8 cellular contexts compared by ENCODE assay signal in the genomic region with DNA sequence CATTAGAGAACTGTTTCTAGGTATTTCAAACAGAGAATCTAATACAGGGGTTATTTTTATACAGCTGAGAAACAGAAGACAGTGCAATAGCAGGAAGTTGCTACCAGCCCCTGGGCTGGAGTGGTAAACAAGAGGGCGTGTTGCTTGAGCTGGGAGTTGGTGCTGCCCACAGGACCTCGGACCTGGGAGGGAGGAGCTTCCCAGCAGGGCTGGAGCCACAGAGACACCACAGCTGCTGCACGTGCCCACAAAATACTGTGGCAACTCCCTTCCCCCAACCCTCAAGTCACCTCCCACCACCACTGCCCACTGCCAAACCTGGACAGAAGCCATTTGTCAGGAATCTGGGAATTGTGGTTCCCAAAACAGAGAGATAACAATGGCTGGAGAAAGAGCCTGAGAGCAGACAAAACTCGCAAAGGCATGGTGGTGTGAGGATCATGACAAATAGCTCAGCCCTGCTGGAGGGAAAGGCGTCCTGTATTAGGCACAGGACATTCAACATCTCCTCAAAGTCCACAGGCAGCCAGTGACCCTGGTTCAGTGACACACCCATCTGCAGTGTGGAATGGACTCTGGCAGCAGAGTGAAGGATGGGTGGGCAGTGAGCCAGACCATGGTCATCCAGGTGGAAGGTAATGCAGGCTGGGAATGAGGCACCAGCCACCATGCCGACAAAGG. TPM values are rescaled to one million over a fixed set of nuclear protein-coding genes. Genes with fewer than 3 reads are reported as not detected.
A peak's percentile ranks its signal among the peaks of the same experiment; 100 is the strongest.
DNase-seq lines count a peak whose midpoint lies in the region; ATAC-seq and TF ChIP-seq lines count a peak whose summit lies in the region.

No MANE protein-coding gene starts in this region.

- peak; percentile 45 for ATAC-seq in activated naive CD8-positive, alpha-beta T cell treated with anti-CD3 and anti-CD28 coated beads, Interleukin-2, amount 10 ng/mL, durations not matched to agents 7 days and 5 days (ENCODE audit: low read depth)
- ATAC-seq in psoas muscle: no peak

- peaks cover 0 to 3% (median 0%) of the 10 kb centered on the region in 3 donors for H3K27me3 ChIP-seq in psoas muscle (ENCODE audit: insufficient read depth in 3 of 3, low read length in 2 of 3)

- no peaks in the 10 kb centered on the region for H3K9me3 ChIP-seq in psoas muscle

- intact Hi-C loops in psoas muscle (cut with DNase I): loop anchor here in 1 of 2 donors (5.0 kb wide), 1 partner anchor 195 kb away; no protein-coding TSS in a partner anchor

- H3K9me3 Mint-ChIP-seq in activated naive CD8-positive, alpha-beta T cell treated with anti-CD3 and anti-CD28 coated beads, Interleukin-2, amount 10 ng/mL, durations not matched to agents 7 days and 5 days: no peaks in the 10 kb centered on the region
- no peaks in the 10 kb centered on the region for H3K9me3 Mint-ChIP-seq in activated naive CD8-positive, alpha-beta T cell treated with anti-CD3 and anti-CD28 coated beads for 36 hours
- peaks cover 4% of the 10 kb centered on the region for H3K9me3 Mint-ChIP-seq in type B pancreatic cell

- no peaks in the 10 kb centered on the region for H3K4me1 ChIP-seq in psoas muscle

- H3K36me3 Mint-ChIP-seq in activated naive CD8-positive, alpha-beta T cell treated with anti-CD3 and anti-CD28 coated beads, Interleukin-2, amount 10 ng/mL, durations not matched to agents 7 days and 5 days: no peaks in the 10 kb centered on the region
- H3K36me3 Mint-ChIP-seq in activated naive CD8-positive, alpha-beta T cell treated with anti-CD3 and anti-CD28 coated beads for 36 hours: peaks cover 3% of the 10 kb centered on the region
- no peaks in the 10 kb centered on the region for H3K36me3 Mint-ChIP-seq in type B pancreatic cell

- no peaks in the 10 kb centered on the region for H3K27me3 Mint-ChIP-seq in activated naive CD8-positive, alpha-beta T cell treated with anti-CD3 and anti-CD28 coated beads, Interleukin-2, amount 10 ng/mL, durations not matched to agents 7 days and 5 days
- no peaks in the 10 kb centered on the region for H3K27me3 Mint-ChIP-seq in activated naive CD8-positive, alpha-beta T cell treated with anti-CD3 and anti-CD28 coated beads for 36 hours
- no peaks in the 10 kb centered on the region for H3K27me3 Mint-ChIP-seq in type B pancreatic cell

- peaks cover 22% of the 10 kb centered on the region for H3K4me1 Mint-ChIP-seq in activated naive CD8-positive, alpha-beta T cell treated with anti-CD3 and anti-CD28 coated beads, Interleukin-2, amount 10 ng/mL, durations not matched to agents 7 days and 5 days
- peaks cover 35% of the 10 kb centered on the region for H3K4me1 Mint-ChIP-seq in activated naive CD8-positive, alpha-beta T cell treated with anti-CD3 and anti-CD28 coated beads for 36 hours
- H3K4me1 Mint-ChIP-seq in type B pancreatic cell (ENCODE audit: unreplicated experiment): peaks cover 30% of the 10 kb centered on the region

- TF ChIP-seq CTCF in type B pancreatic cell (conservative IDR thresholded peaks at IDR 0.05) (no peak), psoas muscle (IDR thresholded peaks at IDR 0.05) (no peak)

- H3K27ac ChIP-seq in psoas muscle: no peak overlapping the region

- no peak for DNase-seq in activated naive CD8-positive, alpha-beta T cell treated with anti-CD3 and anti-CD28 coated beads, Interleukin-2, amount 10 ng/mL, durations not matched to agents 7 days and 5 days
- DNase-seq in activated naive CD8-positive, alpha-beta T cell treated with anti-CD3 and anti-CD28 coated beads for 36 hours: no peak
- peak; percentile 36 for DNase-seq in NCI-H748 treated with DMSO at 0.1 percent for 48 hours (lab: John Stamatoyannopoulos, UW)
- DNase-seq in glomerular visceral epithelial cell (ENCODE audit: extremely low spot score): peak; percentile 56
- DNase-seq in type B pancreatic cell (ENCODE audit: extremely low spot score, unreplicated experiment): no peak
- no peak for DNase-seq in psoas muscle
- no peak for DNase-seq in NCI-H187 treated with DMSO at 0.1 percent for 48 hours (lab: John Stamatoyannopoulos, UW)
- no peak for DNase-seq in NCI-H1092 treated with DMSO at 0.1 percent for 48 hours (lab: John Stamatoyannopoulos, UW)

- no peak overlapping the region for H3K4me3 ChIP-seq in psoas muscle

- 54 to 59% (median 59%) methylated on average over 6 of the region's 6 CpGs for WGBS in psoas muscle, 3 donors

- no peak overlapping the region for H3K4me3 Mint-ChIP-seq in activated naive CD8-positive, alpha-beta T cell treated with anti-CD3 and anti-CD28 coated beads, Interleukin-2, amount 10 ng/mL, durations not matched to agents 7 days and 5 days
- no peak overlapping the region for H3K4me3 Mint-ChIP-seq in activated naive CD8-positive, alpha-beta T cell treated with anti-CD3 and anti-CD28 coated beads for 36 hours
- H3K4me3 Mint-ChIP-seq in type B pancreatic cell: no peak overlapping the region

- POLR2A ChIA-PET in activated naive CD8-positive, alpha-beta T cell treated with anti-CD3 and anti-CD28 coated beads, Interleukin-2, amount 10 ng/mL, durations not matched to agents 7 days and 5 days (lab: Charles Lee): no interaction called here

- H3K36me3 ChIP-seq in psoas muscle (ENCODE audit: insufficient read depth in 1 of 2, low read depth in 1 of 2): no peaks in the 10 kb centered on the region

- peak overlapping the region; percentile 27 for H3K27ac Mint-ChIP-seq in activated naive CD8-positive, alpha-beta T cell treated with anti-CD3 and anti-CD28 coated beads, Interleukin-2, amount 10 ng/mL, durations not matched to agents 7 days and 5 days
- no peak overlapping the region for H3K27ac Mint-ChIP-seq in activated naive CD8-positive, alpha-beta T cell treated with anti-CD3 and anti-CD28 coated beads for 36 hours
- H3K27ac Mint-ChIP-seq in type B pancreatic cell: peak overlapping the region; percentile 7

RNA-seq across cellular contexts. Expression of a gene that starts 57.2 kb away (rescaled TPM):
- total RNA-seq in activated naive CD8-positive, alpha-beta T cell treated with anti-CD3 and anti-CD28 coated beads, Interleukin-2, amount 10 ng/mL, durations not matched to agents 7 days and 5 days: 10 to 100 TPM; 78.7 to 89.9 TPM
- 10 to 100 TPM; 58.0 to 59.4 TPM for total RNA-seq in activated naive CD8-positive, alpha-beta T cell treated with anti-CD3 and anti-CD28 coated beads for 36 hours
- total RNA-seq in type B pancreatic cell (ENCODE audit: low replicate concordance) (15.2 and 22.0 TPM in 2 replicates), psoas muscle (1 to 10 TPM; 2.2 to 5.8 (median 4.1) TPM)
- 1 to 10 TPM in 2 of 3 donors, under 1 TPM in 1; 0.87 to 2.5 (median 1.7) TPM for polyA plus RNA-seq in psoas muscle

Comparison
In these comparisons a context has a peak if more than half of its experiments do, and no peak if none do; other contexts are left out.
1. DNase-seq: peak in NCI-H748 treated with DMSO at 0.1 percent for 48 hours (single experiment) and glomerular visceral epithelial cell (single experiment); none in activated naive CD8-positive, alpha-beta T cell treated with anti-CD3 and anti-CD28 coated beads, Interleukin-2, amount 10 ng/mL, durations not matched to agents 7 days and 5 days (single experiment), activated naive CD8-positive, alpha-beta T cell treated with anti-CD3 and anti-CD28 coated beads for 36 hours (single experiment), type B pancreatic cell (single experiment), psoas muscle (0 of 2), NCI-H187 treated with DMSO at 0.1 percent for 48 hours (single experiment) and NCI-H1092 treated with DMSO at 0.1 percent for 48 hours (single experiment).